ENCODE assay signal across 3 cellular contexts in the genomic region with DNA sequence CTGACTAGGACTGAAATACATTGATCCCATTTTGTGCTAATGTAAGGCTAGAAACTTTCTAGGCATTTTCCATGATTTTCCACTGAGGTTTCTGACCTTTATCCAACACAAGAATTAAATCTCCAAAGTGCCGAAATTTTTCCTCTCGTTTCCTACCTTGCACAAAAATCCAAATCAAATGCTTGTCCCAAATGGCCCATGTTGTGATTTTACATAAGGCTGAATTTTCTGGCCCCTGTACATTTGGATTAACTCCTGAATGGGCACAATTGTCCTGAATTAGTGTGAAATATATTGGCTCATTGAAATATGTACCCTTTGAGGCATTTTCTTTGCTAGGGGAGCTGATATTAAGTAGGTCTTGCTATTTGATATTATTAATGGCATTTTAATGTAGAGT.
"Had no signal": no experiment of that assay in that cellular context is flagged by ENCODE, and none has a peak within 500 bp of the region (broad histone marks: within the 10 kb centered on the region; RNA-seq: fewer than 3 reads in every experiment).

No MANE protein-coding gene starts in this region.

- ATAC-seq: GM12878 had no signal

- DNase-seq: GDM1, GF-D8 had no signal
